ENCODE assay signal across 1 cellular context in genomic region chr1:169124459-169124858, GRCh38.
TF ChIP-seq lines count a peak whose summit lies in the region.

No MANE protein-coding gene starts in this region.

TF ChIP-seq in WTC11, 78 proteins besides CTCF, POLR2A, EP300 and RAD21 (continued from another document):
- TF ChIP-seq ATF6 (CRISPR knock-in tag; IDR thresholded peaks at IDR 0.05) = no peak
- TF ChIP-seq ZSCAN18 (CRISPR knock-in tag; IDR thresholded peaks at IDR 0.05) = no peak
- no peak for TF ChIP-seq NR2C2 (CRISPR knock-in tag; IDR thresholded peaks at IDR 0.05)
- TF ChIP-seq, protein P1, sequence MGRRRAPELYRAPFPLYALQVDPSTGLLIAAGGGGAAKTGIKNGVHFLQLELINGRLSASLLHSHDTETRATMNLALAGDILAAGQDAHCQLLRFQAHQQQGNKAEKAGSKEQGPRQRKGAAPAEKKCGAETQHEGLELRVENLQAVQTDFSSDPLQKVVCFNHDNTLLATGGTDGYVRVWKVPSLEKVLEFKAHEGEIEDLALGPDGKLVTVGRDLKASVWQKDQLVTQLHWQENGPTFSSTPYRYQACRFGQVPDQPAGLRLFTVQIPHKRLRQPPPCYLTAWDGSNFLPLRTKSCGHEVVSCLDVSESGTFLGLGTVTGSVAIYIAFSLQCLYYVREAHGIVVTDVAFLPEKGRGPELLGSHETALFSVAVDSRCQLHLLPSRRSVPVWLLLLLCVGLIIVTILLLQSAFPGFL (CRISPR knock-in tag; IDR thresholded peaks at IDR 0.05; ENCODE audit: borderline replicate concordance) = no peak
- no peak for TF ChIP-seq ZNF121 (CRISPR knock-in tag; IDR thresholded peaks at IDR 0.05)
- TF ChIP-seq TEAD4 (CRISPR knock-in tag; IDR thresholded peaks at IDR 0.05) = no peak
